8 cellular contexts compared by ENCODE assay signal in the genomic region with DNA sequence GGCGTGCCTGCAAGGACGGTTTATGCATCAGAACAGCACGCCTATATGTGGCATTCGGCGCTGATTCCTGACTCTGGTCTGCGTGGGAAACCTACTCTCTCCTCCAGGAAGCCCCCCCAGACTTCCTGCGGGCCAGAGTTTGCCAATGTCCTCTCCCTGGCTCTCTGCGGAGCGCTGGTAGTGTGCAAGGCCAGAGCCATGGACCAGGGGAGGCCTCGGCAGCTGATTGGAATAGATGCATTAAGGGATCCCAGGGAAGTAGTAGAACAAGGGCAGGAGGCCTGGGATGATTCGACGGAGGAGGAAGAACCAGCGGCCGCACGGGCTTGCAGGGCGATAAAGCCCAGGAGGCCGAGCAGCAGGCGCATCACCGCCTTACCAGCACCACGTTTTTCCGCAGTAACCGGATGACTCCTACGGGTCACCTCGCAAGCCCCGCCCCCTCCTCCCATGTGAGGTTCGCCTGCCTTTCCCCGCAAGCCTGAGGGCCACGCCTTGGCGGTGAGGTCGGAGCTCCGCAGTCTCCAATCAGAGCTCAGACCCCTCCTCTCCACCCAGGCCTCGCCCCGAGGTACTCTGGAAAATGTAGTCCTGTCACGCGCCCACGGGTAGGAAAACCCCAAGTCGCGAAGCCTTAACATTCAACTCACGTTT. TPM values are rescaled to one million over a fixed set of nuclear protein-coding genes. Genes with fewer than 3 reads are reported as not detected.
DNase-seq lines count a peak whose midpoint lies in the region; ATAC-seq lines count a peak whose summit lies in the region.

No MANE protein-coding gene starts in this region.

- H3K27ac Mint-ChIP-seq in activated naive CD8-positive, alpha-beta T cell = peak overlapping the region; percentile 90

- DNase-seq in DMS79 (lab: John Stamatoyannopoulos, UW) (peak; percentile 15), RPMI7951 (ENCODE audit: low read depth) (peak; percentile 84), hippocampal formation (lab: John Stamatoyannopoulos, UW) (peak; percentile 61 to 66), NCI-H510A (lab: John Stamatoyannopoulos, UW) (no peak)
- peak; percentile 74 for DNase-seq in stimulated activated CD4-positive, alpha-beta T cell treated with anti-CD3 and anti-CD28 coated beads, Interleukin-12 subunit alpha, Interleukin-12 subunit beta, amount 100 ng/mL, for 4 hours

- H3K36me3 Mint-ChIP-seq in activated naive CD8-positive, alpha-beta T cell = peaks cover 3% of the 10 kb centered on the region

- no peaks in the 10 kb centered on the region for H3K27me3 Mint-ChIP-seq in activated naive CD8-positive, alpha-beta T cell

- peaks cover 27% of the 10 kb centered on the region for H3K4me1 Mint-ChIP-seq in activated naive CD8-positive, alpha-beta T cell (ENCODE audit: low read depth)

- H3K4me3 Mint-ChIP-seq in activated naive CD8-positive, alpha-beta T cell = peak overlapping the region; percentile 76

- ATAC-seq in GM18870 (IDR thresholded peaks at IDR 0.05; ENCODE audit: unreplicated experiment) (no peak), HG02678 (IDR thresholded peaks at IDR 0.05; ENCODE audit: unreplicated experiment) (no peak)

- H3K9me3 Mint-ChIP-seq in activated naive CD8-positive, alpha-beta T cell (ENCODE audit: low read depth) = no peaks in the 10 kb centered on the region

RNA-seq across cellular contexts. Expression of gene CLEC11A, which starts 5.0 kb away (rescaled TPM):
- 149 and 186 TPM in 2 replicates for total RNA-seq in RPMI7951 (2014; rRNA removed; shearing (Covaris generic))

RNA-seq across cellular contexts. Expression of gene SHANK1, which starts 8.6 kb away (rescaled TPM):
- 3.9 and 4.9 TPM in 2 replicates for total RNA-seq in RPMI7951 (2014; rRNA removed; shearing (Covaris generic))

RNA-seq across cellular contexts. Expression of gene GPR32, which starts 42.1 kb away (rescaled TPM):
- total RNA-seq in RPMI7951 (2014; rRNA removed; shearing (Covaris generic)) = not detected in 2 replicates
